In genomic region chr19:10568826-10569651, GRCh38 we compare ENCODE assay signal across 8 cellular contexts. TPM values are rescaled to one million over a fixed set of nuclear protein-coding genes. Genes with fewer than 3 reads are reported as not detected.
A peak's percentile ranks its signal among the peaks of the same experiment; 100 is the strongest.
DNase-seq lines count a peak whose midpoint lies in the region; ATAC-seq and TF ChIP-seq lines count a peak whose summit lies in the region.

Gene CDKN2D, minus strand, starts transcription at chr19:10568979. Its CDS starts 326 bp downstream, at chr19:10568653.

- peak; percentile 72 for TF ChIP-seq POLR2A in erythroblast (IDR thresholded peaks at IDR 0.05; ENCODE audit: low read length)

- intact Hi-C loops in PC-9 (cut with micrococcal nuclease; ENCODE audit: unreplicated experiment): loop anchor here (1.0 to 10.0 kb wide), 4 partner anchors 67 to 304 kb away; partner anchors contain the start of genes CDC37 and PDE4A

- CTCF ChIA-PET in PC-9 (lab: Charles Lee): interaction anchor here (1.0 kb wide), 1 partner anchor 131 kb away, joined by 4 read pairs; no protein-coding TSS in a partner anchor

- H3K9me2 ChIP-seq in PC-9 (ENCODE audit: insufficient read depth): no peaks in the 10 kb centered on the region

- peaks cover 30% of the 10 kb centered on the region for H3K4me1 ChIP-seq in PC-9 (replicated peaks; ENCODE audit: insufficient read depth)
- peaks cover 36% of the 10 kb centered on the region for H3K4me1 ChIP-seq in mucosa of stomach (ENCODE audit: control insufficient read depth, insufficient read depth, low read length)

- H3K9me3 ChIP-seq in PC-9 (ENCODE audit: insufficient read depth, low read depth): no peaks in the 10 kb centered on the region
- no peaks in the 10 kb centered on the region for H3K9me3 ChIP-seq in mucosa of stomach (ENCODE audit: control insufficient read depth, low read length)

- H3K36me3 ChIP-seq in PC-9 (ENCODE audit: low read depth): no peaks in the 10 kb centered on the region
- H3K36me3 ChIP-seq in mucosa of stomach (ENCODE audit: control insufficient read depth, insufficient read depth, low read length): no peaks in the 10 kb centered on the region

- H3K4me3 ChIP-seq in Jurkat, Clone E6-1 (ENCODE audit: low read length): peak within 1 kb of the TSS; percentile 86
- peak within 1 kb of the TSS; percentile 90 for H3K4me3 ChIP-seq in PC-9
- H3K4me3 ChIP-seq in mucosa of stomach (ENCODE audit: low read length): peak within 1 kb of the TSS; percentile 51

- DNase-seq in DMS153 treated with DMSO at 0.1 percent for 48 hours (lab: John Stamatoyannopoulos, UW; ENCODE audit: unreplicated experiment) (peak; percentile 98), PC-9 (peak; percentile 98 to 99), erythroblast (lab: John Stamatoyannopoulos, UW) (peak; percentile 100)
- peak; percentile 100 for DNase-seq in Jurkat, Clone E6-1 (ENCODE audit: low read depth, low spot score)
- peak; percentile 100 for DNase-seq in activated T-cell treated with anti-CD3 and anti-CD28 coated beads, Interleukin-2, amount 50 U/mL, for 1 hour
- peak; percentile 99 for DNase-seq in stimulated activated CD8-positive, alpha-beta memory T cell treated with anti-CD3 and anti-CD28 coated beads, Interleukin-7, amount 100 ng/mL, for 1 hour (ENCODE audit: low read depth in 2 of 2)

- H3K9ac ChIP-seq in mucosa of stomach (ENCODE audit: low read length): peak within 1 kb of the TSS; percentile 49

- H2AFZ ChIP-seq in PC-9: peak within 1 kb of the TSS; percentile 79

- peaks cover 9% of the 10 kb centered on the region for H4K20me1 ChIP-seq in PC-9 (ENCODE audit: insufficient read depth)

- POLR2A ChIA-PET in PC-9 (lab: Charles Lee; ENCODE audit: unreplicated experiment): interaction anchor here (0.6 to 0.9 kb wide), 2 partner anchors 44 to 132 kb away, joined by 4 read pairs; partner anchors contain the start of gene QTRT1

- ATAC-seq in GM21619 (IDR thresholded peaks at IDR 0.05; ENCODE audit: unreplicated experiment): peak; percentile 56

- peak within 1 kb of the TSS; percentile 70 for H3K27ac ChIP-seq in PC-9

- peak; percentile 64 for TF ChIP-seq CTCF in PC-9 (conservative IDR thresholded peaks at IDR 0.05)

- H3K79me2 ChIP-seq in PC-9 (ENCODE audit: low read depth): peaks cover 15% of the 10 kb centered on the region

- H3F3A ChIP-seq in PC-9 (ENCODE audit: insufficient read depth, low read depth): peaks cover 52% of the 10 kb centered on the region

- no peaks in the 10 kb centered on the region for H3K27me3 ChIP-seq in PC-9 (ENCODE audit: insufficient read depth, low read depth)
- no peaks in the 10 kb centered on the region for H3K27me3 ChIP-seq in mucosa of stomach (ENCODE audit: control insufficient read depth, insufficient read depth, low read length)

- peak within 1 kb of the TSS; percentile 100 for H3K4me2 ChIP-seq in PC-9

- BruUV-seq in PC-9 (replicated peaks; lab: Mats Ljungman, UMichigan): TSS peak; percentile 95

RNA-seq across cellular contexts. Expression of gene CDKN2D, which starts in this region (rescaled TPM):
- polyA plus RNA-seq in Jurkat, Clone E6-1 (2012; ENCODE audit: insufficient read depth, insufficient read length): 69.7 TPM
- total RNA-seq in PC-9 (2021): 8.3 and 10.1 TPM in 2 replicates

Comparison
In these comparisons a context has a peak if more than half of its experiments do, and no peak if none do; other contexts are left out.
1. Peak in every context shown above with its lines: DNase-seq, ATAC-seq, H3K4me3 ChIP-seq and H3K27ac ChIP-seq.